ENCODE assay signal across 2 cellular contexts in genomic region chr20:19742974-19743649, GRCh38.
TF ChIP-seq lines count a peak whose summit lies in the region.

No MANE protein-coding gene starts in this region.

TF ChIP-seq in HepG2, 621 proteins besides CTCF, POLR2A, EP300 and RAD21:
- TF ChIP-seq ZNF18 (CRISPR knock-in tag; IDR thresholded peaks at IDR 0.05; ENCODE audit: insufficient replicate concordance) (no peak), CEBPG (CRISPR knock-in tag; IDR thresholded peaks at IDR 0.05) (0 out of 2 replicates have a peak, but pooled peaks have one; percentile 23), CEBPB (IDR thresholded peaks at IDR 0.05; ENCODE audit: borderline replicate concordance, low read depth, low read length) (peak; percentile 94)

TF ChIP-seq in SK-N-SH treated with all-trans-retinoic acid at 6 μM for 48 hours, 23 proteins besides CTCF, POLR2A, EP300 and RAD21 (continued from another document):
- TF ChIP-seq CSRNP3 (CRISPR knock-in tag; IDR thresholded peaks at IDR 0.05) (no peak), GLIS3 (CRISPR knock-in tag; IDR thresholded peaks at IDR 0.05) (no peak), TSHZ2 (CRISPR knock-in tag; IDR thresholded peaks at IDR 0.05) (no peak), POU6F1 (CRISPR knock-in tag; IDR thresholded peaks at IDR 0.05; ENCODE audit: borderline replicate concordance, low read depth) (no peak), CREB5 (CRISPR knock-in tag; IDR thresholded peaks at IDR 0.05; ENCODE audit: low read depth) (no peak), OSR1 (CRISPR knock-in tag; IDR thresholded peaks at IDR 0.05) (no peak), PPARA (CRISPR knock-in tag; IDR thresholded peaks at IDR 0.05; ENCODE audit: borderline replicate concordance) (no peak), ZC3H10 (CRISPR knock-in tag; IDR thresholded peaks at IDR 0.05) (no peak), SNAI2 (CRISPR knock-in tag; IDR thresholded peaks at IDR 0.05) (no peak), ZNF8 (CRISPR knock-in tag; IDR thresholded peaks at IDR 0.05) (no peak), PATZ1 (CRISPR knock-in tag; IDR thresholded peaks at IDR 0.05; ENCODE audit: borderline replicate concordance) (no peak), ZFP3 (CRISPR knock-in tag; IDR thresholded peaks at IDR 0.05) (no peak), ZNF70 (CRISPR knock-in tag; IDR thresholded peaks at IDR 0.05) (no peak)
